ENCODE assay signal across 17 cellular contexts in genomic region chr16:8819635-8820034, GRCh38. TPM values are rescaled to one million over a fixed set of nuclear protein-coding genes. Genes with fewer than 3 reads are reported as not detected.
A peak's percentile ranks its signal among the peaks of the same experiment; 100 is the strongest.
DNase-seq lines count a peak whose midpoint lies in the region; ATAC-seq, FAIRE-seq and TF ChIP-seq lines count a peak whose summit lies in the region.
"Had no signal": no experiment of that assay in that cellular context is flagged by ENCODE, and none has a peak within 500 bp of the region (broad histone marks: within the 10 kb centered on the region; RNA-seq: fewer than 3 reads in every experiment).

No MANE protein-coding gene starts in this region.

- H3K4me3 Mint-ChIP-seq in effector memory CD8-positive, alpha-beta T cell, result no peak overlapping the region
- H3K4me3 Mint-ChIP-seq: CD8-positive, alpha-beta T cell had no signal

- H3K27me3 Mint-ChIP-seq in effector memory CD8-positive, alpha-beta T cell, result no peaks in the 10 kb centered on the region

- H3K9ac ChIP-seq in HepG2 (ENCODE audit: insufficient read depth, low read depth, low read length), result no peak overlapping the region
- H3K9ac ChIP-seq in DND-41 (ENCODE audit: low read depth, low read length), result no peak overlapping the region

- no peak for TF ChIP-seq CTCF in HepG2 (CRISPR knock-in tag; IDR thresholded peaks at IDR 0.05)
- no peak for TF ChIP-seq CTCF in right lobe of liver (IDR thresholded peaks at IDR 0.05)
- TF ChIP-seq CTCF in DND-41 (IDR thresholded peaks at IDR 0.05; ENCODE audit: borderline replicate concordance, extremely low read depth, low read length, poor library complexity, severe bottlenecking), result no peak
- no peak for TF ChIP-seq CTCF in neutrophil (IDR thresholded peaks at IDR 0.05)

- intact Hi-C loops in HepG2 (cut with micrococcal nuclease; ENCODE audit: unreplicated experiment) (loop anchor here (5.0 kb wide), 1 partner anchor 63 kb away; the partner anchor contains the start of gene LITAFD), right lobe of liver (cut with DNase I) (no loop called here)

- no peaks in the 10 kb centered on the region for H3K9me3 ChIP-seq in HepG2 (ENCODE audit: low read length)
- H3K9me3 ChIP-seq in right lobe of liver, result no peaks in the 10 kb centered on the region
- no peaks in the 10 kb centered on the region for H3K9me3 ChIP-seq in DND-41 (ENCODE audit: insufficient read depth, low read length, severe bottlenecking)
- H3K9me3 ChIP-seq in neutrophil, result no peaks in the 10 kb centered on the region
- H3K9me3 ChIP-seq: BE2C had no signal

- H3K79me2 ChIP-seq in HepG2 (ENCODE audit: insufficient read depth, low read length) (no peaks in the 10 kb centered on the region), DND-41 (ENCODE audit: insufficient read depth, low read length) (peaks cover 58% of the 10 kb centered on the region)

- H3K4me1 Mint-ChIP-seq in effector memory CD8-positive, alpha-beta T cell (ENCODE audit: low read depth in 2 of 2), result peaks cover 2 to 18% of the 10 kb centered on the region in 2 donors

- in situ Hi-C loops in HepG2 (cut with HindIII; ENCODE audit: extremely low pct_ligation_motif_present, low pct_unique_long_range_greater_than_20kb), result no loop called here

- H3K4me1 ChIP-seq in HepG2 (ENCODE audit: insufficient read depth, low read length) (no peaks in the 10 kb centered on the region; the same call in 1 of the 2 replicates), right lobe of liver (peaks cover 0 to 9% (median 0%) of the 10 kb centered on the region in 4 donors), DND-41 (ENCODE audit: insufficient read depth, low read length) (peaks cover 31% of the 10 kb centered on the region), neutrophil (ENCODE audit: control insufficient read depth in 1 of 2, insufficient read depth in 1 of 2, low read depth in 1 of 2, low read length in 1 of 2) (peaks cover 13 to 32% of the 10 kb centered on the region in 2 experiments)

- BruUV-seq in HepG2 (replicated peaks; lab: Mats Ljungman, UMichigan), result no TSS peak

- no peaks in the 10 kb centered on the region for H3K9me3 Mint-ChIP-seq in effector memory CD8-positive, alpha-beta T cell
- H3K9me3 Mint-ChIP-seq: CD8-positive, alpha-beta T cell had no signal

- H3K27me3 ChIP-seq in HepG2 (ENCODE audit: control insufficient read depth in 1 of 2, insufficient read depth in 2 of 2, low read length in 2 of 2) (no peaks in the 10 kb centered on the region), right lobe of liver (no peaks in the 10 kb centered on the region), DND-41 (ENCODE audit: insufficient read depth, low read length, poor library complexity) (no peaks in the 10 kb centered on the region), neutrophil (no peaks in the 10 kb centered on the region)
- H3K27me3 ChIP-seq: BE2C had no signal

- H3K27ac ChIP-seq in HepG2 (ENCODE audit: extremely low read length, insufficient read depth, low read length) (no peak overlapping the region), right lobe of liver (peak overlapping the region in 1 of 3 donors; percentile 6), DND-41 (ENCODE audit: low read length) (0 out of 2 replicates have a peak overlapping the region, but pooled peaks have one; percentile 18), neutrophil (peak overlapping the region; percentile 47)

- TF ChIP-seq POLR2A in HepG2 (IDR thresholded peaks at IDR 0.05; ENCODE audit: insufficient read depth in 1 of 2, low read depth in 2 of 2, low read length in 2 of 2), result no peak
- TF ChIP-seq POLR2A in right lobe of liver (IDR thresholded peaks at IDR 0.05), result no peak

- no peak for FAIRE-seq in HepG2 (lab: Jason Lieb, UNC)

- ATAC-seq in HepG2 (no peak), right lobe of liver (no peak), DND-41 (ENCODE audit: insufficient read depth, low read depth) (no peak)
- no peak for ATAC-seq in effector memory CD8-positive, alpha-beta T cell (replicated peaks)
- ATAC-seq: CD8-positive, alpha-beta T cell; HCT116 had no signal

- 96% methylated on average over 6 of the region's 6 CpGs for WGBS in HepG2 (ENCODE audit: low lambda C conversion rate)
- 79% methylated on average over 6 of the region's 6 CpGs for WGBS in right lobe of liver (ENCODE audit: insufficient coverage, low coverage, low lambda C conversion rate, missing lambda C conversion rate)

- H3K27ac Mint-ChIP-seq in effector memory CD8-positive, alpha-beta T cell, result no peak overlapping the region
- H3K27ac Mint-ChIP-seq: CD8-positive, alpha-beta T cell had no signal

- POLR2A ChIA-PET in HepG2 (lab: Yijun Ruan, JAX), result interaction anchor here (1.0 kb wide), 1 partner anchor 9 kb away, joined by 3 read pairs; no protein-coding TSS in a partner anchor

- H3K4me3 ChIP-seq in HepG2 (replicated peaks in 1 of 3; ENCODE audit: insufficient read depth in 1 of 3, low read depth in 2 of 3, low read length in 3 of 3) (no peak overlapping the region), right lobe of liver (no peak overlapping the region), DND-41 (ENCODE audit: low read depth in 1 of 2, low read length in 2 of 2) (no peak overlapping the region), neutrophil (ENCODE audit: low read depth in 1 of 2, low read length in 1 of 2) (no peak overlapping the region)
- H3K4me3 ChIP-seq: GM12878 had no signal

- TF ChIP-seq RAD21 in HepG2 (CRISPR knock-in tag; IDR thresholded peaks at IDR 0.05), result no peak

- H2AFZ ChIP-seq in HepG2 (ENCODE audit: low read length), result no peak overlapping the region
- H2AFZ ChIP-seq in DND-41 (ENCODE audit: low read depth, low read length), result no peak overlapping the region

- H3K36me3 Mint-ChIP-seq in effector memory CD8-positive, alpha-beta T cell (ENCODE audit: insufficient read depth), result peaks cover 52% of the 10 kb centered on the region

- no peak for TF ChIP-seq EP300 in HepG2 (IDR thresholded peaks at IDR 0.05; ENCODE audit: low read depth in 2 of 2, low read length in 2 of 2)
- TF ChIP-seq EP300 in HepG2 (CRISPR knock-in tag; IDR thresholded peaks at IDR 0.05; ENCODE audit: borderline replicate concordance), result no peak

- H3K36me3 ChIP-seq in HepG2 (replicated peaks in 1 of 2; ENCODE audit: control insufficient read depth in 1 of 2, insufficient read depth in 2 of 2, low read length in 2 of 2) (peaks cover 28 to 90% of the 10 kb centered on the region in 2 experiments), right lobe of liver (peaks cover 0 to 31% (median 17%) of the 10 kb centered on the region in 4 donors), DND-41 (ENCODE audit: insufficient read depth, low read length) (peaks cover 84% of the 10 kb centered on the region), neutrophil (peaks cover 8% of the 10 kb centered on the region)

- H3K4me2 ChIP-seq in HepG2 (ENCODE audit: low read depth, low read length), result no peak overlapping the region
- H3K4me2 ChIP-seq in DND-41 (ENCODE audit: insufficient read depth, low read length), result no peak overlapping the region

- DNase-seq in HepG2 (ENCODE audit: low spot score), result no peak
- no peak for DNase-seq in right lobe of liver
- no peak for DNase-seq in DND-41
- DNase-seq in iPS-NIHi7 (ENCODE audit: extremely low spot score), result no peak
- DNase-seq in T-helper 9 cell, result no peak
- no peak for DNase-seq in effector memory CD8-positive, alpha-beta T cell
- DNase-seq: 8988T; BE2C; Calu3; CD8-positive, alpha-beta T cell; DMS79 treated with DMSO at 0.1 percent for 48 hours; EL; GOT3; H7 had no signal

- CTCF ChIA-PET in HepG2 (lab: Yijun Ruan, JAX; ENCODE audit: low intra/inter-chr PET ratio, low total read pairs), result no interaction called here

- peaks cover 5% of the 10 kb centered on the region; the same call in 1 of the 2 replicates for H4K20me1 ChIP-seq in HepG2 (ENCODE audit: insufficient read depth, low read length)
- peaks cover 19% of the 10 kb centered on the region; the same call in 1 of the 2 replicates for H4K20me1 ChIP-seq in DND-41 (ENCODE audit: insufficient read depth, low read length)

RNA-seq across cellular contexts. Expression of gene PMM2, which starts 22.0 kb away (rescaled TPM):
- 93.7 and 100 TPM in 2 replicates for total RNA-seq in HepG2 (2016; rRNA removed; fragmentation: Illumina TruSeq; extraction: Trizol)
- total RNA-seq in HepG2 (2016; cell fraction: cytosol; rRNA removed; fragmentation: Illumina TruSeq; extraction: Trizol; ENCODE audit: low read depth), result 13.5 and 14.5 TPM in 2 replicates
- 86.4 and 94.6 TPM in 2 replicates for total RNA-seq in HepG2 (2016; cell fraction: insoluble cytoplasmic fraction; rRNA removed; fragmentation: Illumina TruSeq; extraction: Trizol)
- 34.1 and 38.1 TPM in 2 replicates for total RNA-seq in HepG2 (2016; cell fraction: membrane; rRNA removed; fragmentation: Illumina TruSeq; extraction: Trizol)
- total RNA-seq in HepG2 (2016; cell fraction: nucleus; rRNA removed; fragmentation: Illumina TruSeq; extraction: Trizol), result 95.2 and 107 TPM in 2 replicates
- 50.5 and 52.2 TPM in 2 replicates for polyA plus RNA-seq in HepG2 (2011; rRNA removed)
- polyA plus RNA-seq in HepG2 (2011; cell fraction: cytosol; rRNA removed), result 38.6 and 40.1 TPM in 2 replicates
- polyA plus RNA-seq in HepG2 (2011; cell fraction: nucleus; rRNA removed), result 58.3 and 59.2 TPM in 2 replicates
- polyA plus RNA-seq in HepG2 (2012), result 46.5 and 55.2 TPM in 2 replicates
- 9.4 and 10.2 TPM in 2 replicates for polyA plus RNA-seq in HepG2 (2016; cell fraction: cytosol; fragmentation: Illumina TruSeq; extraction: Trizol; ENCODE audit: low read depth)
- polyA plus RNA-seq in HepG2 (2016; cell fraction: insoluble cytoplasmic fraction; fragmentation: Illumina TruSeq; extraction: Trizol; ENCODE audit: low read depth), result 85.4 and 97.6 TPM in 2 replicates
- polyA plus RNA-seq in HepG2 (2016; cell fraction: membrane; fragmentation: Illumina TruSeq; extraction: Trizol; ENCODE audit: low read depth), result 26.6 and 29.3 TPM in 2 replicates
- polyA plus RNA-seq in HepG2 (2016; cell fraction: nucleus; fragmentation: Illumina TruSeq; extraction: Trizol; ENCODE audit: insufficient read depth, low read depth), result 91.3 and 91.5 TPM in 2 replicates
- 21.7 and 40.5 TPM in 2 replicates for polyA minus RNA-seq in HepG2 (2011; rRNA and poly(A)+ RNA removed; ENCODE audit: low replicate concordance)
- 18.1 and 22.2 TPM in 2 replicates for polyA minus RNA-seq in HepG2 (2011; cell fraction: cytosol; rRNA and poly(A)+ RNA removed)
- polyA minus RNA-seq in HepG2 (2011; cell fraction: nucleus; rRNA and poly(A)+ RNA removed), result 126 and 133 TPM in 2 replicates
- 10 to 100 TPM; 18.6 to 47.8 (median 39.0) TPM for total RNA-seq in right lobe of liver

RNA-seq across cellular contexts. Expression of gene TMEM186, which starts 22.2 kb away (rescaled TPM):
- total RNA-seq in HepG2 (2016; rRNA removed; fragmentation: Illumina TruSeq; extraction: Trizol) (19.2 and 19.3 TPM in 2 replicates), right lobe of liver (1 to 10 TPM; 5.0 to 9.4 (median 6.9) TPM)
- total RNA-seq in HepG2 (2016; cell fraction: cytosol; rRNA removed; fragmentation: Illumina TruSeq; extraction: Trizol; ENCODE audit: low read depth), result 4.9 and 5.3 TPM in 2 replicates
- total RNA-seq in HepG2 (2016; cell fraction: insoluble cytoplasmic fraction; rRNA removed; fragmentation: Illumina TruSeq; extraction: Trizol), result 18.1 and 21.2 TPM in 2 replicates
- 9.4 TPM in 2 replicates for total RNA-seq in HepG2 (2016; cell fraction: membrane; rRNA removed; fragmentation: Illumina TruSeq; extraction: Trizol)
- total RNA-seq in HepG2 (2016; cell fraction: nucleus; rRNA removed; fragmentation: Illumina TruSeq; extraction: Trizol), result 10.8 and 14.1 TPM in 2 replicates
- polyA plus RNA-seq in HepG2 (2011; rRNA removed), result 16.2 and 16.6 TPM in 2 replicates
- 17.9 and 19.7 TPM in 2 replicates for polyA plus RNA-seq in HepG2 (2011; cell fraction: cytosol; rRNA removed)
- polyA plus RNA-seq in HepG2 (2011; cell fraction: nucleus; rRNA removed), result 7.4 and 11.7 TPM in 2 replicates
- polyA plus RNA-seq in HepG2 (2012), result 19.9 and 20.0 TPM in 2 replicates
- polyA plus RNA-seq in HepG2 (2016; cell fraction: cytosol; fragmentation: Illumina TruSeq; extraction: Trizol; ENCODE audit: low read depth), result 4.0 and 4.6 TPM in 2 replicates
- polyA plus RNA-seq in HepG2 (2016; cell fraction: insoluble cytoplasmic fraction; fragmentation: Illumina TruSeq; extraction: Trizol; ENCODE audit: low read depth), result 23.9 and 26.4 TPM in 2 replicates
- 8.6 and 8.7 TPM in 2 replicates for polyA plus RNA-seq in HepG2 (2016; cell fraction: membrane; fragmentation: Illumina TruSeq; extraction: Trizol; ENCODE audit: low read depth)
- polyA plus RNA-seq in HepG2 (2016; cell fraction: nucleus; fragmentation: Illumina TruSeq; extraction: Trizol; ENCODE audit: insufficient read depth, low read depth), result 25.3 and 26.3 TPM in 2 replicates
- polyA minus RNA-seq in HepG2 (2011; rRNA and poly(A)+ RNA removed; ENCODE audit: low replicate concordance), result 14.0 and 14.7 TPM in 2 replicates
- 4.7 and 5.1 TPM in 2 replicates for polyA minus RNA-seq in HepG2 (2011; cell fraction: cytosol; rRNA and poly(A)+ RNA removed)
- polyA minus RNA-seq in HepG2 (2011; cell fraction: nucleus; rRNA and poly(A)+ RNA removed), result 5.2 and 6.5 TPM in 2 replicates

RNA-seq across cellular contexts. Expression of gene CARHSP1, which starts 49.2 kb away (rescaled TPM):
- 345 and 349 TPM in 2 replicates for total RNA-seq in HepG2 (2016; rRNA removed; fragmentation: Illumina TruSeq; extraction: Trizol)
- total RNA-seq in HepG2 (2016; cell fraction: cytosol; rRNA removed; fragmentation: Illumina TruSeq; extraction: Trizol; ENCODE audit: low read depth), result 202 and 227 TPM in 2 replicates
- total RNA-seq in HepG2 (2016; cell fraction: insoluble cytoplasmic fraction; rRNA removed; fragmentation: Illumina TruSeq; extraction: Trizol), result 351 and 370 TPM in 2 replicates
- total RNA-seq in HepG2 (2016; cell fraction: membrane; rRNA removed; fragmentation: Illumina TruSeq; extraction: Trizol), result 185 and 210 TPM in 2 replicates
- 126 and 138 TPM in 2 replicates for total RNA-seq in HepG2 (2016; cell fraction: nucleus; rRNA removed; fragmentation: Illumina TruSeq; extraction: Trizol)
- 173 and 193 TPM in 2 replicates for polyA plus RNA-seq in HepG2 (2011; rRNA removed)
- 139 and 221 TPM in 2 replicates for polyA plus RNA-seq in HepG2 (2011; cell fraction: cytosol; rRNA removed)
- 209 and 223 TPM in 2 replicates for polyA plus RNA-seq in HepG2 (2011; cell fraction: nucleus; rRNA removed)
- 167 and 252 TPM in 2 replicates for polyA plus RNA-seq in HepG2 (2012)
- 224 and 244 TPM in 2 replicates for polyA plus RNA-seq in HepG2 (2016; cell fraction: cytosol; fragmentation: Illumina TruSeq; extraction: Trizol; ENCODE audit: low read depth)
- 425 and 448 TPM in 2 replicates for polyA plus RNA-seq in HepG2 (2016; cell fraction: insoluble cytoplasmic fraction; fragmentation: Illumina TruSeq; extraction: Trizol; ENCODE audit: low read depth)
- 197 and 214 TPM in 2 replicates for polyA plus RNA-seq in HepG2 (2016; cell fraction: membrane; fragmentation: Illumina TruSeq; extraction: Trizol; ENCODE audit: low read depth)
- 269 and 287 TPM in 2 replicates for polyA plus RNA-seq in HepG2 (2016; cell fraction: nucleus; fragmentation: Illumina TruSeq; extraction: Trizol; ENCODE audit: insufficient read depth, low read depth)
- polyA minus RNA-seq in HepG2 (2011; rRNA and poly(A)+ RNA removed; ENCODE audit: low replicate concordance), result 186 and 379 TPM in 2 replicates
- 166 and 175 TPM in 2 replicates for polyA minus RNA-seq in HepG2 (2011; cell fraction: cytosol; rRNA and poly(A)+ RNA removed)
- polyA minus RNA-seq in HepG2 (2011; cell fraction: nucleus; rRNA and poly(A)+ RNA removed), result 55.6 and 67.6 TPM in 2 replicates
- total RNA-seq in right lobe of liver, result 100 to 1,000 TPM in 1 of 6 experiments, 10 to 100 TPM in 5; 61.5 to 132 (median 73.1) TPM
